In the genomic region with DNA sequence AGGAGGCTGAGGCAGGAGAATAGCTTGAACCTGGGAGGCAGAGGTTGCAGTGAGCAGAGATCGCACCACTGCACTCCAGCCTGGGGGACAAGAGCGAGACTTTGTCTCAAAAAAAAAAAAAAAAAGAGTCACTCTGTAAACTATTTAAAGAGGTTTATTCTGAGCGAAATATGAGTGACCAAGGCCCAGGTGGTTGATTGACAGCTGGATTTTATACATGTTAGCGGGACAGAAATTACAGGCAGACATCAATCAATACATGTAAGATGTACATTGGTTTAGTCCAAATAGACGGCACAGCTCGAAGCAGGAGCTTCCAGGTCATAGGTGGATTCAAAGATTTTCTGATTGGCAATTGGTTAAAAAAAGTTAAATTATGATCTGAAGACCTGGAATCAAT, we compare ENCODE assay signal across 6 cellular contexts. TPM values are rescaled to one million over a fixed set of nuclear protein-coding genes. Genes with fewer than 3 reads are reported as not detected.
DNase-seq lines count a peak whose midpoint lies in the region; ATAC-seq, FAIRE-seq and TF ChIP-seq lines count a peak whose summit lies in the region.
"Not testable (repeated sequence)": the region's sequence is repeated elsewhere in the genome, so short reads cannot be mapped to it uniquely, and the experiment has no call there.

No MANE protein-coding gene starts in this region.

- H4K91ac ChIP-seq in H1 (replicated peaks; ENCODE audit: insufficient read length, low read length) = not testable (repeated sequence)

- H4K8ac ChIP-seq in H1 (ENCODE audit: extremely low read depth, insufficient read depth, low read length) = not testable (repeated sequence)

- not testable (repeated sequence) for H3K23me2 ChIP-seq in H1 (ENCODE audit: low read depth, low read length)

- H2AFZ ChIP-seq in H1 (ENCODE audit: low read length) = not testable (repeated sequence)

- peak overlapping the region; percentile 35 to 48; a peak in 3 of 4 replicates for H3K4me2 ChIP-seq in H1 (ENCODE audit: insufficient read depth in 1 of 2, low read depth in 2 of 2, low read length in 2 of 2)

- not testable (repeated sequence) for TF ChIP-seq RAD21 in H1 (IDR thresholded peaks at IDR 0.05 in 1 of 2, conservative IDR thresholded peaks at IDR 0.05 in 1 of 2; ENCODE audit: low read depth in 2 of 2, low read length in 2 of 2)

- not testable (repeated sequence) for H3K4ac ChIP-seq in H1 (replicated peaks; ENCODE audit: insufficient read length, low read depth, low read length)

- peak overlapping the region; percentile 90; the same call in 1 of the 2 replicates for H2BK5ac ChIP-seq in H1 (ENCODE audit: low read depth, low read length)

- TF ChIP-seq CTCF in HEK293 (tag by site-specific recombination; IDR thresholded peaks at IDR 0.05); H1 (IDR thresholded peaks at IDR 0.05; ENCODE audit: control extremely low read depth in 1 of 3, insufficient read depth in 1 of 3, low read depth in 1 of 3, low read length in 3 of 3); right lobe of liver (IDR thresholded peaks at IDR 0.05); stomach (IDR thresholded peaks at IDR 0.05): not testable (repeated sequence)

- H4K20me1 ChIP-seq in H1 (replicated peaks in 1 of 2; ENCODE audit: control insufficient read depth in 1 of 2, insufficient read depth in 2 of 2, low read length in 2 of 2) = not testable (repeated sequence)

- not testable (repeated sequence) for H3K36me3 ChIP-seq in HEK293 (ENCODE audit: control insufficient read depth in 2 of 2, insufficient read depth in 1 of 2, low read length in 2 of 2); HUES64 (ENCODE audit: insufficient read depth, low read length); H1 (ENCODE audit: control insufficient read depth in 2 of 4, insufficient read depth in 4 of 4, low read length in 3 of 4); iPS-18a (ENCODE audit: control insufficient read depth, low read depth, low read length); right lobe of liver; stomach

- H3K9me3 ChIP-seq in HEK293 (ENCODE audit: control insufficient read depth, insufficient read depth, low read depth, low read length); HUES64 (ENCODE audit: insufficient read depth, low read depth, low read length); H1 (ENCODE audit: insufficient read depth in 2 of 2, low read depth in 1 of 2, low read length in 1 of 2); iPS-18a (ENCODE audit: control insufficient read depth, low read depth, low read length); right lobe of liver; stomach: not testable (repeated sequence)

- not testable (repeated sequence) for H3K79me2 ChIP-seq in H1 (ENCODE audit: control insufficient read depth in 1 of 2, insufficient read depth in 2 of 2, low read length in 2 of 2)

- WGBS in HUES64 = 94% methylated on average over 6 of the region's 6 CpGs
- WGBS in H1 (ENCODE audit: extremely low coverage in 1 of 2, insufficient coverage in 1 of 2, insufficient read length in 1 of 2, insufficient replicate concordance in 2 of 2, low coverage in 1 of 2, low lambda C conversion rate in 2 of 2, missing lambda C conversion rate in 1 of 2), 2 experiments = 72% methylated on average over 4 of the region's 6 CpGs; no CpG with 5 or more reads in 1 of the 2 experiments
- WGBS in right lobe of liver (ENCODE audit: insufficient coverage, low coverage, low lambda C conversion rate, missing lambda C conversion rate) = 68% methylated on average over 4 of the region's 6 CpGs
- 88 to 96% (median 95%) methylated on average over 6 of the region's 6 CpGs for WGBS in stomach, 5 donors

- not testable (repeated sequence) for H3K56ac ChIP-seq in H1 (replicated peaks; ENCODE audit: insufficient read length, low read depth, low read length)

- H3K4me1 ChIP-seq in HEK293 (ENCODE audit: control insufficient read depth, insufficient read depth, low read length) = not testable (repeated sequence)
- H3K4me1 ChIP-seq in HUES64 (ENCODE audit: insufficient read depth, low read length) (peaks cover 39% of the 10 kb centered on the region), H1 (replicated peaks in 1 of 4; ENCODE audit: control insufficient read depth in 3 of 4, insufficient read depth in 4 of 4, low read length in 3 of 4) (peaks cover 6 to 26% (median 12%) of the 10 kb centered on the region in 4 experiments), iPS-18a (ENCODE audit: control insufficient read depth, low read depth, low read length) (peaks cover 31% of the 10 kb centered on the region), right lobe of liver (peaks cover 0 to 50% (median 21%) of the 10 kb centered on the region in 4 donors), stomach (peaks cover 18 to 55% (median 42%) of the 10 kb centered on the region in 4 donors)

- H3K9ac ChIP-seq in HUES64 (ENCODE audit: low read depth, low read length); H1 (replicated peaks in 1 of 4; ENCODE audit: extremely low read depth in 1 of 4, low read depth in 3 of 4, low read length in 3 of 4); iPS-18a (ENCODE audit: low read length): not testable (repeated sequence)

- H3K27me3 ChIP-seq in HUES64 (ENCODE audit: insufficient read depth, low read length); H1 (replicated peaks in 1 of 4; ENCODE audit: control insufficient read depth in 3 of 4, extremely low read depth in 1 of 4, insufficient read depth in 3 of 4, low read length in 3 of 4); iPS-18a (ENCODE audit: control insufficient read depth, insufficient read depth, low read length); right lobe of liver; stomach: not testable (repeated sequence)

- not testable (repeated sequence) for FAIRE-seq in H1 (lab: Jason Lieb, UNC)

- not testable (repeated sequence) for H3K14ac ChIP-seq in H1 (ENCODE audit: insufficient read length)

- H3K23ac ChIP-seq in H1 (ENCODE audit: insufficient read length) = not testable (repeated sequence)

- not testable (repeated sequence) for ATAC-seq in right lobe of liver

- CTCF ChIA-PET in HEK293 (lab: Yijun Ruan, JAX) = not testable (repeated sequence)
- CTCF ChIA-PET in H1 (lab: Charles Lee; ENCODE audit: partially characterized antibody) = interaction anchor here (0.6 to 3.3 kb wide), 11 partner anchors 9 to 103 kb away, joined by 3 to 17 read pairs (median 8); no protein-coding TSS in a partner anchor

- H2BK20ac ChIP-seq in H1 (ENCODE audit: low read length) = 0 out of 2 replicates have a peak overlapping the region, but pooled peaks have one; percentile 55

- not testable (repeated sequence) for H2BK15ac ChIP-seq in H1 (ENCODE audit: low read length)

- H3K4me3 ChIP-seq in HEK293 (ENCODE audit: low read depth, low read length); HUES64 (ENCODE audit: low read length); right lobe of liver; stomach: not testable (repeated sequence)
- H3K4me3 ChIP-seq in H1 (ENCODE audit: extremely low read depth in 1 of 4, insufficient read depth in 2 of 4, low read depth in 3 of 4, low read length in 4 of 4) (peak overlapping the region in 1 of 4 experiments; percentile 28; a peak in 1 of 8 replicates), iPS-18a (ENCODE audit: low read length) (peak overlapping the region; percentile 29)

- not testable (repeated sequence) for H2AK5ac ChIP-seq in H1 (ENCODE audit: low read depth, low read length)

- peak overlapping the region; percentile 86 for H2BK120ac ChIP-seq in H1 (replicated peaks; ENCODE audit: low read depth, low read length)

- H3K79me1 ChIP-seq in H1 (ENCODE audit: low read depth, low read length) = not testable (repeated sequence)

- DNase-seq in H1 (ENCODE audit: low read depth in 1 of 2, low spot score in 2 of 2); right lobe of liver; stomach: not testable (repeated sequence)

- H3K27ac ChIP-seq in HEK293 (ENCODE audit: extremely low read depth, low read depth, low read length) = not testable (repeated sequence)
- peak overlapping the region; percentile 91 for H3K27ac ChIP-seq in HUES64 (ENCODE audit: low read depth, low read length)
- H3K27ac ChIP-seq in H1 (ENCODE audit: low read depth, low read length) = peak overlapping the region; percentile 19; the same call in 1 of the 2 replicates
- peak overlapping the region; percentile 15 for H3K27ac ChIP-seq in iPS-18a (ENCODE audit: low read length)
- H3K27ac ChIP-seq in right lobe of liver = peak overlapping the region; percentile 71 to 90 (median 76)
- peak overlapping the region in 3 of 5 donors; percentile 80 to 83 (median 82) for H3K27ac ChIP-seq in stomach

- peak overlapping the region; percentile 23 for H4K5ac ChIP-seq in H1 (ENCODE audit: insufficient read length, low read depth, low read length)

- intact Hi-C loops in right lobe of liver (cut with DNase I); stomach (cut with DNase I; ENCODE audit: low total_unique reads): not testable (repeated sequence)

- not testable (repeated sequence) for TF ChIP-seq EP300 in H1 (IDR thresholded peaks at IDR 0.05; ENCODE audit: borderline replicate concordance in 1 of 2, low read depth in 2 of 2, low read length in 2 of 2); stomach (IDR thresholded peaks at IDR 0.05)

- H3K18ac ChIP-seq in H1 (ENCODE audit: extremely low read depth, low read length) = peak overlapping the region; percentile 34; the same call in 1 of the 2 replicates

- H2BK12ac ChIP-seq in H1 (ENCODE audit: low read depth, low read length) = peak overlapping the region; percentile 63; the same call in 1 of the 2 replicates

- POLR2A ChIA-PET in HEK293 (lab: Yijun Ruan, JAX) = not testable (repeated sequence)
- POLR2A ChIA-PET in H1 (lab: Charles Lee; ENCODE audit: partially characterized antibody) = interaction anchor here (0.9 to 2.6 kb wide), 9 partner anchors 8 to 89 kb away, joined by 3 to 11 read pairs (median 5); a partner anchor contains a TSS

- not testable (repeated sequence) for TF ChIP-seq POLR2A in H1 (IDR thresholded peaks at IDR 0.05; ENCODE audit: control extremely low read depth in 1 of 2, low read depth in 2 of 2, low read length in 2 of 2); right lobe of liver (IDR thresholded peaks at IDR 0.05); stomach (IDR thresholded peaks at IDR 0.05)

RNA-seq across cellular contexts. Expression of a gene that starts 35.5 kb away (rescaled TPM):
- polyA plus RNA-seq in HUES64 (2013, experiment 1 of 2) = 29.7 TPM
- polyA plus RNA-seq in HUES64 (2013, experiment 2 of 2) = 32.4 TPM
- 42.0 TPM in 2 replicates for total RNA-seq in H1 (2021; fragmentation: NEBNext Ultra II Directional; extraction: Animal tissue kit (Norgen Biotek cat#: 25700))
- polyA plus RNA-seq in H1 (2011; rRNA removed) (41.3 and 47.5 TPM in 2 replicates), stomach (10 to 100 TPM; 39.9 to 46.4 (median 46.3) TPM)
- 50.1 TPM for polyA plus RNA-seq in H1 (2011; cell fraction: cytosol; rRNA removed)
- polyA plus RNA-seq in H1 (2011; cell fraction: nucleus; rRNA removed) = 59.7 TPM
- 49.1 to 53.2 TPM (median 52.4 TPM) in 4 replicates for polyA plus RNA-seq in H1 (2012, experiment 1 of 2)
- polyA plus RNA-seq in H1 (2012, experiment 2 of 2) = 15.0 TPM
- 14.5 TPM for polyA plus RNA-seq in H1 (2013, experiment 1 of 2)
- 14.1 TPM for polyA plus RNA-seq in H1 (2013, experiment 2 of 2)
- 25.4 and 26.3 TPM in 2 replicates for polyA minus RNA-seq in H1 (2011; rRNA and poly(A)+ RNA removed)
- 19.2 TPM for polyA minus RNA-seq in H1 (2011; cell fraction: cytosol; rRNA and poly(A)+ RNA removed)
- polyA minus RNA-seq in H1 (2011; cell fraction: nucleus; rRNA and poly(A)+ RNA removed) = 21.9 TPM
- total RNA-seq in right lobe of liver (10 to 100 TPM; 24.1 to 36.7 (median 27.0) TPM), stomach (100 to 1,000 TPM in 1 of 5 donors, 10 to 100 TPM in 4; 10.7 to 140 (median 36.5) TPM)
